In the genomic region with DNA sequence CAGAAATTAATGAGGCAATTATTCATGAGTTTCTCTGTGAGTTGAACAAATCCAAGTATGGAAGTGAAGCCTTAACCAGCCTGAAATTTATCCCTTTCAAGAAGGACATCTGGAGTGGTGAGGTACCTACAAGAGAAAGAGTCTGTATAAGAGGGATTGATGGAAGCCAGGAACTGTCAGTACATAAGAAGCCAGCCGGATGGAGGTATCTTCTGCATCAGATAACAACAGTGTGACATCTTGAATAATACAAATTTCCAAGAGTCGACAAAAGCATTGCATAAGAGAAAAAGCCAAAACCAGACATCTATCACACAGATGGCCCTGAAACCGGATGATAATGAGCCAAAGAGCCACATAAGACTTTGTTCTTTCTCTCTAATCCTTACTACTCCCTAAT, we compare ENCODE assay signal across 26 cellular contexts.
"Had no signal": no experiment of that assay in that cellular context is flagged by ENCODE, and none has a peak within 500 bp of the region (broad histone marks: within the 10 kb centered on the region; RNA-seq: fewer than 3 reads in every experiment).

No MANE protein-coding gene starts in this region.

- H3K9ac ChIP-seq: parathyroid adenoma had no signal

- H3K27ac ChIP-seq: epithelial cell of prostate, gastrocnemius medialis, lower lobe of right lung, neutrophil, parathyroid adenoma, right lobe of liver, suprapubic skin, transverse colon, upper lobe of right lung, uterus had no signal

- H3K27ac Mint-ChIP-seq: dendritic cell treated with granulocyte-macrophage colony-stimulating factor and Interleukin-4, amounts not matched to agents 40 ng/mL and 50 ng/mL, for 4 days; endodermal cell; natural killer cell; progenitor cell of endocrine pancreas; stimulated activated naive CD8-positive, alpha-beta T cell treated with anti-CD3 and anti-CD28 coated beads, Interleukin-15, amount 100 ng/mL, for 72 hours had no signal

- H3K27me3 ChIP-seq: gastrocnemius medialis, neutrophil, right lobe of liver, suprapubic skin, transverse colon, upper lobe of right lung, uterus had no signal

- H3K9me3 ChIP-seq: gastrocnemius medialis, lower lobe of right lung, neutrophil, right lobe of liver, suprapubic skin, transverse colon, upper lobe of right lung, uterus had no signal

- ATAC-seq: esophagus mucosa; gastrocnemius medialis; left ventricle myocardium superior; lower lobe of right lung; natural killer cell; right lobe of liver; stimulated activated naive CD8-positive, alpha-beta T cell treated with anti-CD3 and anti-CD28 coated beads, Interleukin-15, amount 100 ng/mL, for 72 hours; upper lobe of right lung had no signal

- H3K36me3 Mint-ChIP-seq: natural killer cell had no signal

- H3K4me1 Mint-ChIP-seq: endodermal cell; natural killer cell; neural crest cell; stimulated activated naive CD8-positive, alpha-beta T cell treated with anti-CD3 and anti-CD28 coated beads, Interleukin-15, amount 100 ng/mL, for 72 hours had no signal

- H3K9me3 Mint-ChIP-seq: neural crest cell; stimulated activated naive CD8-positive, alpha-beta T cell treated with anti-CD3 and anti-CD28 coated beads, Interleukin-15, amount 100 ng/mL, for 72 hours had no signal

- H3K27me3 Mint-ChIP-seq: dendritic cell treated with granulocyte-macrophage colony-stimulating factor and Interleukin-4, amounts not matched to agents 40 ng/mL and 50 ng/mL, for 4 days; progenitor cell of endocrine pancreas; stimulated activated naive CD8-positive, alpha-beta T cell treated with anti-CD3 and anti-CD28 coated beads, Interleukin-15, amount 100 ng/mL, for 72 hours had no signal

- DNase-seq: effector CD8-positive, alpha-beta T cell; endodermal cell; foreskin fibroblast; gastrocnemius medialis; head of caudate nucleus; left ventricle myocardium superior; lower lobe of right lung; natural killer cell; right lobe of liver; small intestine; stimulated activated CD4-positive, alpha-beta T cell treated with anti-CD3 and anti-CD28 coated beads, Interleukin-15, amount 100 ng/mL, for 24 hours; stimulated activated CD4-positive, alpha-beta T cell treated with anti-CD3 and anti-CD28 coated beads, Interleukin-2, amount 100 ng/mL, for 48 hours; stimulated activated CD8-positive, alpha-beta memory T cell treated with anti-CD3 and anti-CD28 coated beads, Interleukin-4, amount 100 ng/mL, for 48 hours; stimulated activated naive CD4-positive, alpha-beta T cell; stimulated activated naive CD8-positive, alpha-beta T cell treated with anti-CD3 and anti-CD28 coated beads, Interleukin-15, amount 100 ng/mL, for 72 hours; transverse colon; upper lobe of right lung; uterus had no signal

- H3K4me3 Mint-ChIP-seq: dendritic cell treated with granulocyte-macrophage colony-stimulating factor and Interleukin-4, amounts not matched to agents 40 ng/mL and 50 ng/mL, for 4 days; endodermal cell; natural killer cell; neural crest cell; stimulated activated naive CD8-positive, alpha-beta T cell treated with anti-CD3 and anti-CD28 coated beads, Interleukin-15, amount 100 ng/mL, for 72 hours had no signal

- H3K4me3 ChIP-seq: gastrocnemius medialis, lower lobe of right lung, right lobe of liver, suprapubic skin, transverse colon, upper lobe of right lung, uterus had no signal

- H3K4me1 ChIP-seq: gastrocnemius medialis, lower lobe of right lung, parathyroid adenoma, right lobe of liver, suprapubic skin, transverse colon, upper lobe of right lung, uterus had no signal

- H3K36me3 ChIP-seq: gastrocnemius medialis, lower lobe of right lung, neutrophil, right lobe of liver, suprapubic skin, transverse colon, upper lobe of right lung, uterus had no signal
